ENCODE assay signal across 8 cellular contexts in genomic region chr2:188978291-188979081, GRCh38. TPM values are rescaled to one million over a fixed set of nuclear protein-coding genes. Genes with fewer than 3 reads are reported as not detected.
DNase-seq lines count a peak whose midpoint lies in the region; ATAC-seq, FAIRE-seq and TF ChIP-seq lines count a peak whose summit lies in the region.

No MANE protein-coding gene starts in this region.

- no peaks in the 10 kb centered on the region for H3K36me3 Mint-ChIP-seq in GM23338 (ENCODE audit: low read depth)
- no peaks in the 10 kb centered on the region for H3K36me3 Mint-ChIP-seq in naive thymus-derived CD8-positive, alpha-beta T cell

- peak; percentile 62 for FAIRE-seq in GM18507 (lab: Jason Lieb, UNC)

- peak overlapping the region in 1 of 2 donors; percentile 33 for H3K9ac ChIP-seq in duodenal mucosa (ENCODE audit: low read depth in 1 of 2, low read length in 2 of 2)

- no peaks in the 10 kb centered on the region for H3K9me3 ChIP-seq in duodenal mucosa (ENCODE audit: control insufficient read depth in 1 of 2, low read length in 2 of 2)

- no peak overlapping the region; the same call in 1 of the 2 replicates for H2AFZ ChIP-seq in GM23338

- H3K4me3 Mint-ChIP-seq in GM23338 = no peak overlapping the region
- H3K4me3 Mint-ChIP-seq in naive thymus-derived CD8-positive, alpha-beta T cell = no peak overlapping the region

- POLR2A ChIA-PET in naive thymus-derived CD8-positive, alpha-beta T cell (lab: Charles Lee) = no interaction called here

- H3K27ac Mint-ChIP-seq in GM23338 = no peak overlapping the region
- no peak overlapping the region for H3K27ac Mint-ChIP-seq in naive thymus-derived CD8-positive, alpha-beta T cell

- H3K4me2 ChIP-seq in GM23338 = no peak overlapping the region

- no peak overlapping the region for H3K27ac ChIP-seq in GM23338 (ENCODE audit: low read depth)
- H3K27ac ChIP-seq in duodenal mucosa (ENCODE audit: low read depth, low read length) = peak overlapping the region; percentile 30

- H3K27me3 ChIP-seq in GM23338 (ENCODE audit: insufficient read depth) (no peaks in the 10 kb centered on the region), duodenal mucosa (ENCODE audit: control insufficient read depth in 1 of 2, insufficient read depth in 2 of 2, low read length in 2 of 2) (no peaks in the 10 kb centered on the region)

- no peaks in the 10 kb centered on the region for H3K27me3 Mint-ChIP-seq in GM23338 (ENCODE audit: insufficient read depth, low read depth, poor library complexity)
- peaks cover 0 to 8% (median 2%) of the 10 kb centered on the region in 5 donors for H3K27me3 Mint-ChIP-seq in naive thymus-derived CD8-positive, alpha-beta T cell

- H3F3A ChIP-seq in GM23338 (replicated peaks; ENCODE audit: low read depth) = no peaks in the 10 kb centered on the region

- no peaks in the 10 kb centered on the region for H3K9me3 Mint-ChIP-seq in GM23338
- no peaks in the 10 kb centered on the region for H3K9me3 Mint-ChIP-seq in naive thymus-derived CD8-positive, alpha-beta T cell

- H3K4me1 Mint-ChIP-seq in GM23338 = peaks cover 5% of the 10 kb centered on the region; the same call in 2 of the 3 replicates
- H3K4me1 Mint-ChIP-seq in naive thymus-derived CD8-positive, alpha-beta T cell = no peaks in the 10 kb centered on the region

- peak; percentile 18 to 56; a peak in 2 of 4 replicates for TF ChIP-seq CTCF in GM23338 (conservative IDR thresholded peaks at IDR 0.05; ENCODE audit: low read depth in 2 of 2)
- TF ChIP-seq CTCF in omental fat pad (IDR thresholded peaks at IDR 0.05) = no peak

- H3K79me2 ChIP-seq in GM23338 (replicated peaks; ENCODE audit: insufficient read depth) = no peaks in the 10 kb centered on the region

- no peaks in the 10 kb centered on the region for H3K4me1 ChIP-seq in GM23338 (ENCODE audit: insufficient read depth)
- no peaks in the 10 kb centered on the region for H3K4me1 ChIP-seq in duodenal mucosa (ENCODE audit: control insufficient read depth in 1 of 2, insufficient read depth in 2 of 2, low read length in 2 of 2)

- H3K36me3 ChIP-seq in GM23338 (ENCODE audit: insufficient read depth) (no peaks in the 10 kb centered on the region), duodenal mucosa (ENCODE audit: control insufficient read depth in 1 of 2, insufficient read depth in 2 of 2, low read length in 2 of 2) (no peaks in the 10 kb centered on the region)

- ATAC-seq in GM23338 = peak; percentile 53
- ATAC-seq in omental fat pad (ENCODE audit: low FRiP score) = peak; percentile 49
- ATAC-seq in naive thymus-derived CD8-positive, alpha-beta T cell = no peak

- H3K9me2 ChIP-seq in GM23338 (ENCODE audit: insufficient read depth) = no peaks in the 10 kb centered on the region

- H3K4me3 ChIP-seq in GM23338 (no peak overlapping the region), duodenal mucosa (ENCODE audit: low read depth in 1 of 2, low read length in 2 of 2) (no peak overlapping the region)

- DNase-seq in GM18507 (ENCODE audit: extremely low spot score, insufficient read length, low read depth) = no peak
- peak; percentile 15 for DNase-seq in GM23338 (ENCODE audit: low spot score)
- peak; percentile 84 for DNase-seq in LHCN-M2 (ENCODE audit: low read depth)
- DNase-seq in omental fat pad (ENCODE audit: low spot score) = no peak
- DNase-seq in naive thymus-derived CD8-positive, alpha-beta T cell = no peak
- no peak for DNase-seq in NCI-H1694 treated with DMSO at 0.1 percent for 48 hours (lab: John Stamatoyannopoulos, UW)
- no peak for DNase-seq in GM19240 (ENCODE audit: insufficient read length, low spot score)

- H4K20me1 ChIP-seq in GM23338 (replicated peaks; ENCODE audit: insufficient read depth) = no peaks in the 10 kb centered on the region

TF ChIP-seq in GM23338, 12 proteins besides CTCF, POLR2A, EP300 and RAD21 (continues in another document):
- TF ChIP-seq NANOG (IDR thresholded peaks at IDR 0.05; ENCODE audit: borderline replicate concordance) (no peak), CREB1 (CRISPR knock-in tag; IDR thresholded peaks at IDR 0.05; ENCODE audit: low read depth) (no peak), ZNF462 (CRISPR knock-in tag; IDR thresholded peaks at IDR 0.05) (no peak), ZNF114 (CRISPR knock-in tag; IDR thresholded peaks at IDR 0.05) (no peak)

RNA-seq across cellular contexts. Expression of gene COL3A1, which starts 4.3 kb away (rescaled TPM):
- total RNA-seq in GM23338 (2014; rRNA removed; shearing (Covaris generic)) = 0.17 TPM in 1 of 2 replicates, not detected in the other
- polyA plus RNA-seq in GM23338 (2016; fragmentation: Nextera tagmentation; extraction: Ambion mirVana) = 0.31 TPM in 2 replicates
- total RNA-seq in LHCN-M2 (2014; rRNA removed) (569 and 602 TPM in 2 replicates), omental fat pad (100 to 1,000 TPM; 120 to 340 (median 237) TPM)
- 167 TPM for polyA plus RNA-seq in LHCN-M2 (2012)
- total RNA-seq in naive thymus-derived CD8-positive, alpha-beta T cell = not detected
- polyA plus RNA-seq in naive thymus-derived CD8-positive, alpha-beta T cell = not detected

Comparison
In these comparisons a context has a peak if more than half of its experiments do, and no peak if none do; other contexts are left out.
1. DNase-seq: peak in GM23338 (single experiment) and LHCN-M2 (single experiment); none in GM18507 (single experiment), omental fat pad (single experiment), naive thymus-derived CD8-positive, alpha-beta T cell (0 of 10), NCI-H1694 treated with DMSO at 0.1 percent for 48 hours (single experiment) and GM19240 (single experiment).
2. ATAC-seq: peak in GM23338 (single experiment) and omental fat pad (single experiment); none in naive thymus-derived CD8-positive, alpha-beta T cell (0 of 2).
3. CTCF ChIP-seq: peak in GM23338 (2 of 2); none in omental fat pad (0 of 3).
4. RNA of gene COL3A1, which starts 4.3 kb away (total RNA-seq): 569 to 602 TPM in LHCN-M2 and 120 to 340 TPM in omental fat pad; 0.17 TPM in GM23338 and not detected in naive thymus-derived CD8-positive, alpha-beta T cell; every median in the first group is over 100 times any median in the second.